ENCODE assay signal across 8 cellular contexts in genomic region chr11:47863189-47863892, GRCh38. TPM values are rescaled to one million over a fixed set of nuclear protein-coding genes. Genes with fewer than 3 reads are reported as not detected.
A peak's percentile ranks its signal among the peaks of the same experiment; 100 is the strongest.
DNase-seq lines count a peak whose midpoint lies in the region; ATAC-seq and TF ChIP-seq lines count a peak whose summit lies in the region.

No MANE protein-coding gene starts in this region.

- H3K9me3 ChIP-seq in WERI-Rb-1 (ENCODE audit: severe bottlenecking) = no peaks in the 10 kb centered on the region
- H3K9me3 ChIP-seq in naive thymus-derived CD4-positive, alpha-beta T cell (ENCODE audit: control insufficient read depth in 2 of 3, low read length in 3 of 3) = peaks cover 0 to 6% (median 0%) of the 10 kb centered on the region in 3 experiments

- H3K9me3 Mint-ChIP-seq in activated T-cell treated with anti-CD3 and anti-CD28 coated beads, Interleukin-2, amount 50 U/mL, for 4 hours = peaks cover 3% of the 10 kb centered on the region
- H3K9me3 Mint-ChIP-seq in naive thymus-derived CD4-positive, alpha-beta T cell = peaks cover 1 to 17% (median 6%) of the 10 kb centered on the region in 11 donors

- no peak for DNase-seq in activated T-cell treated with anti-CD3 and anti-CD28 coated beads, Interleukin-2, amount 50 U/mL, for 4 hours
- DNase-seq in activated T-cell treated with anti-CD3 and anti-CD28 coated beads for 4 hours (no peak), WERI-Rb-1 (no peak), NCI-H1417 treated with DMSO at 0.1 percent for 48 hours (lab: John Stamatoyannopoulos, UW) (no peak), AML-193 (lab: John Stamatoyannopoulos, UW) (no peak)
- DNase-seq in naive thymus-derived CD4-positive, alpha-beta T cell = peak in 7 of 9 donors; percentile 34 to 84 (median 69)
- DNase-seq in activated effector memory CD4-positive, alpha-beta T cell treated with Interleukin-2 at 50 U/mL for 16 hours = no peak

- no peaks in the 10 kb centered on the region for H3K36me3 Mint-ChIP-seq in activated T-cell treated with anti-CD3 and anti-CD28 coated beads, Interleukin-2, amount 50 U/mL, for 4 hours (ENCODE audit: insufficient read depth)
- peaks cover 0 to 7% (median 4%) of the 10 kb centered on the region in 5 donors for H3K36me3 Mint-ChIP-seq in naive thymus-derived CD4-positive, alpha-beta T cell

- H3K27me3 ChIP-seq in WERI-Rb-1 (ENCODE audit: insufficient read depth, low read depth, severe bottlenecking) = no peaks in the 10 kb centered on the region
- no peaks in the 10 kb centered on the region for H3K27me3 ChIP-seq in naive thymus-derived CD4-positive, alpha-beta T cell (ENCODE audit: control insufficient read depth in 2 of 2, insufficient read depth in 2 of 2, low read length in 2 of 2)

- TF ChIP-seq CTCF in WERI-Rb-1 (IDR thresholded peaks at IDR 0.05; ENCODE audit: low read depth, low read length) = no peak

- POLR2A ChIA-PET in naive thymus-derived CD4-positive, alpha-beta T cell (lab: Charles Lee) = interaction anchor here (2.4 kb wide), 1 partner anchor 8 kb away, joined by 9 read pairs; no protein-coding TSS in a partner anchor

- peak; percentile 14 to 64 for ATAC-seq in activated T-cell treated with anti-CD3 and anti-CD28 coated beads, Interleukin-2, amount 50 U/mL, for 4 hours
- peak; percentile 82 for ATAC-seq in HG03175 (IDR thresholded peaks at IDR 0.05; ENCODE audit: unreplicated experiment)
- peak; percentile 76 for ATAC-seq in naive thymus-derived CD4-positive, alpha-beta T cell

- peak overlapping the region; percentile 38; the same call in 1 of the 2 replicates for H3K27ac ChIP-seq in WERI-Rb-1
- peak overlapping the region; percentile 40 for H3K27ac ChIP-seq in naive thymus-derived CD4-positive, alpha-beta T cell (ENCODE audit: low read depth, low read length)

- peak overlapping the region; percentile 47 to 93 (median 70) for H3K27ac Mint-ChIP-seq in naive thymus-derived CD4-positive, alpha-beta T cell

- CTCF ChIA-PET in naive thymus-derived CD4-positive, alpha-beta T cell (lab: Charles Lee) = no interaction called here

- H3K36me3 ChIP-seq in WERI-Rb-1 = no peaks in the 10 kb centered on the region
- no peaks in the 10 kb centered on the region for H3K36me3 ChIP-seq in naive thymus-derived CD4-positive, alpha-beta T cell (ENCODE audit: control insufficient read depth in 2 of 3, insufficient read depth in 3 of 3, low read length in 3 of 3)

- no peaks in the 10 kb centered on the region for H3K27me3 Mint-ChIP-seq in activated T-cell treated with anti-CD3 and anti-CD28 coated beads, Interleukin-2, amount 50 U/mL, for 4 hours (ENCODE audit: low read depth)
- no peaks in the 10 kb centered on the region for H3K27me3 Mint-ChIP-seq in naive thymus-derived CD4-positive, alpha-beta T cell

- intact Hi-C loops in naive thymus-derived CD4-positive, alpha-beta T cell (cut with micrococcal nuclease) = loop anchor here (1.0 to 5.0 kb wide), 4 partner anchors 10 to 191 kb away; no protein-coding TSS in a partner anchor

- peak overlapping the region; percentile 20 for H3K4me3 Mint-ChIP-seq in activated T-cell treated with anti-CD3 and anti-CD28 coated beads, Interleukin-2, amount 50 U/mL, for 4 hours
- peak overlapping the region; percentile 19 to 63 (median 54) for H3K4me3 Mint-ChIP-seq in naive thymus-derived CD4-positive, alpha-beta T cell

- H3K4me3 ChIP-seq in WERI-Rb-1 (ENCODE audit: low read depth, low read length) = no peak overlapping the region
- no peak overlapping the region for H3K4me3 ChIP-seq in naive thymus-derived CD4-positive, alpha-beta T cell (ENCODE audit: low read length)

- peaks cover 16 to 33% of the 10 kb centered on the region in 2 donors for H3K4me1 ChIP-seq in naive thymus-derived CD4-positive, alpha-beta T cell (ENCODE audit: control insufficient read depth in 2 of 2, insufficient read depth in 2 of 2, low read length in 2 of 2)

- peaks cover 42% of the 10 kb centered on the region for H3K4me1 Mint-ChIP-seq in activated T-cell treated with anti-CD3 and anti-CD28 coated beads, Interleukin-2, amount 50 U/mL, for 4 hours (ENCODE audit: low read depth)
- peaks cover 13 to 49% (median 44%) of the 10 kb centered on the region in 7 donors for H3K4me1 Mint-ChIP-seq in naive thymus-derived CD4-positive, alpha-beta T cell

RNA-seq across cellular contexts. Expression of gene NUP160, which starts 15.2 kb away (rescaled TPM):
- 10 to 100 TPM; 76.6 to 86.7 (median 80.4) TPM for total RNA-seq in activated T-cell treated with anti-CD3 and anti-CD28 coated beads, Interleukin-2, amount 50 U/mL, for 4 hours
- total RNA-seq in naive thymus-derived CD4-positive, alpha-beta T cell = 10 to 100 TPM; 53.9 to 68.0 (median 65.5) TPM
- 10 to 100 TPM; 35.1 to 53.9 TPM for polyA plus RNA-seq in naive thymus-derived CD4-positive, alpha-beta T cell

Comparison
In these comparisons a context has a peak if more than half of its experiments do, and no peak if none do; other contexts are left out.
1. DNase-seq: peak in naive thymus-derived CD4-positive, alpha-beta T cell (7 of 9); none in activated T-cell treated with anti-CD3 and anti-CD28 coated beads, Interleukin-2, amount 50 U/mL, for 4 hours (single experiment), activated T-cell treated with anti-CD3 and anti-CD28 coated beads for 4 hours (single experiment), WERI-Rb-1 (single experiment), activated effector memory CD4-positive, alpha-beta T cell treated with Interleukin-2 at 50 U/mL for 16 hours (single experiment), NCI-H1417 treated with DMSO at 0.1 percent for 48 hours (single experiment) and AML-193 (0 of 2).
2. Peak in every context shown above with its lines, with median percentiles within 50 percentile points of each other: ATAC-seq.